In the genomic region with DNA sequence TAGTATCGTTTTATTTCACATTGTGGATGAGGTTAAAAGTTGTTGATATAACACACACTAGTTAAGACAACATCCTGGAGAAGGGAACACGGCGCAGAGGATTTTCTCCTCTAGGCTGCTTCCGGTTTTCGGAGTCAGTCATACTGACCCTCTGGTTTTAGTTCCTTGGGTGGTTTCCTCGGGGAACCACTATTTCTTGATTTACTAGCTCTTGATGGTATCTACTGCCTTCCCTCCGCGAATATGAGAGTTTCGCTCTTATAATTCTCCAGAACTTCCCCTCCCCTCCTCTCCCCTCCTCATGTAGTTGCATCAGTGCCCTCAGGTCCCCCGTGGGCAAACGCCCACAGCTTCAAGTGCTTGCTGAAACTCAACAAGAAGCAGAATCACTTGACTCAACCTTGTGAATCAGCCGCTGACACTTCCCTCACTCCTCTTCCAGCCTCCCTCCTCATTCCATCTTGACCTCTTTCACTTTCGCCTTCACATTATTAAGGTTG, we compare ENCODE assay signal across 9 cellular contexts. TPM values are rescaled to one million over a fixed set of nuclear protein-coding genes. Genes with fewer than 3 reads are reported as not detected.
A peak's percentile ranks its signal among the peaks of the same experiment; 100 is the strongest.
DNase-seq lines count a peak whose midpoint lies in the region; ATAC-seq, FAIRE-seq and TF ChIP-seq lines count a peak whose summit lies in the region.
"Had no signal": no experiment of that assay in that cellular context is flagged by ENCODE, and none has a peak within 500 bp of the region (broad histone marks: within the 10 kb centered on the region; RNA-seq: fewer than 3 reads in every experiment).

No MANE protein-coding gene starts in this region.

- POLR2A ChIA-PET in HepG2 (lab: Yijun Ruan, JAX): no interaction called here

- no peak overlapping the region for H3K4me3 ChIP-seq in right lobe of liver
- H3K4me3 ChIP-seq in HepG2 (replicated peaks in 1 of 3; ENCODE audit: insufficient read depth in 1 of 3, low read depth in 2 of 3, low read length in 3 of 3): no peak overlapping the region

- no peaks in the 10 kb centered on the region for H3K9me3 Mint-ChIP-seq in activated T-helper 2 cell treated with anti-CD3 and anti-CD28 coated beads, Interferon-gamma antibody, Interleukin-2, Interleukin-4, amounts not matched to agents 10 μg/mL and 5 μg/mL and 100 μg/mL, durations not matched to agents 14 hours and 24 hours and 36 hours
- no peaks in the 10 kb centered on the region for H3K9me3 Mint-ChIP-seq in mesothelial cell of epicardium

- ATAC-seq in right lobe of liver (peak; percentile 33 to 70 (median 53)), HepG2 (no peak), HG03565 (IDR thresholded peaks at IDR 0.05; ENCODE audit: unreplicated experiment) (peak; percentile 49), HG03139 (IDR thresholded peaks at IDR 0.05; ENCODE audit: unreplicated experiment) (no peak)

- H3K36me3 ChIP-seq in right lobe of liver (no peaks in the 10 kb centered on the region), HepG2 (replicated peaks in 1 of 2; ENCODE audit: control insufficient read depth in 1 of 2, insufficient read depth in 2 of 2, low read length in 2 of 2) (no peaks in the 10 kb centered on the region)

- no peak overlapping the region for H2AFZ ChIP-seq in HepG2 (ENCODE audit: low read length)

- intact Hi-C loops in right lobe of liver (cut with DNase I): no loop called here
- intact Hi-C loops in HepG2 (cut with micrococcal nuclease; ENCODE audit: unreplicated experiment): no loop called here
- intact Hi-C loops in activated T-helper 2 cell treated with anti-CD3 and anti-CD28 coated beads, Interferon-gamma antibody, Interleukin-2, Interleukin-4, amounts not matched to agents 10 μg/mL and 5 μg/mL and 100 μg/mL, durations not matched to agents 14 hours and 24 hours and 36 hours (cut with micrococcal nuclease): loop anchor here (1.0 to 10.0 kb wide), 7 partner anchors 13 to 293 kb away; partner anchors contain the start of genes APOBEC3H and SUN2

- peak overlapping the region; percentile 50 for H3K4me3 Mint-ChIP-seq in activated T-helper 2 cell treated with anti-CD3 and anti-CD28 coated beads, Interferon-gamma antibody, Interleukin-2, Interleukin-4, amounts not matched to agents 10 μg/mL and 5 μg/mL and 100 μg/mL, durations not matched to agents 14 hours and 24 hours and 36 hours (ENCODE audit: low read depth)
- H3K4me3 Mint-ChIP-seq in mesothelial cell of epicardium: no peak overlapping the region

- H3K36me3 Mint-ChIP-seq in activated T-helper 2 cell treated with anti-CD3 and anti-CD28 coated beads, Interferon-gamma antibody, Interleukin-2, Interleukin-4, amounts not matched to agents 10 μg/mL and 5 μg/mL and 100 μg/mL, durations not matched to agents 14 hours and 24 hours and 36 hours (ENCODE audit: low read depth): peaks cover 3% of the 10 kb centered on the region
- no peaks in the 10 kb centered on the region for H3K36me3 Mint-ChIP-seq in mesothelial cell of epicardium

- H3K9me3 ChIP-seq in right lobe of liver (no peaks in the 10 kb centered on the region), HepG2 (ENCODE audit: low read length) (no peaks in the 10 kb centered on the region)

- no peak overlapping the region for H3K4me2 ChIP-seq in HepG2 (ENCODE audit: low read depth, low read length)

- in situ Hi-C loops in HepG2 (cut with HindIII; ENCODE audit: extremely low pct_ligation_motif_present, low pct_unique_long_range_greater_than_20kb): no loop called here

- WGBS in right lobe of liver (ENCODE audit: insufficient coverage, low coverage, low lambda C conversion rate, missing lambda C conversion rate): 37% methylated on average over 13 of the region's 13 CpGs
- WGBS in HepG2 (ENCODE audit: low lambda C conversion rate): 53% methylated on average over 13 of the region's 13 CpGs

- CTCF ChIA-PET in HepG2 (lab: Yijun Ruan, JAX; ENCODE audit: low intra/inter-chr PET ratio, low total read pairs): no interaction called here

- no peak for TF ChIP-seq EP300 in HepG2 (IDR thresholded peaks at IDR 0.05; ENCODE audit: low read depth in 2 of 2, low read length in 2 of 2)
- TF ChIP-seq EP300 in HepG2 (CRISPR knock-in tag; IDR thresholded peaks at IDR 0.05; ENCODE audit: borderline replicate concordance): no peak

- TF ChIP-seq RAD21 in HepG2 (CRISPR knock-in tag; IDR thresholded peaks at IDR 0.05): no peak

- no peaks in the 10 kb centered on the region for H4K20me1 ChIP-seq in HepG2 (ENCODE audit: insufficient read depth, low read length)

- peak overlapping the region; percentile 84 for H3K27ac Mint-ChIP-seq in activated T-helper 2 cell treated with anti-CD3 and anti-CD28 coated beads, Interferon-gamma antibody, Interleukin-2, Interleukin-4, amounts not matched to agents 10 μg/mL and 5 μg/mL and 100 μg/mL, durations not matched to agents 14 hours and 24 hours and 36 hours
- H3K27ac Mint-ChIP-seq in mesothelial cell of epicardium: no peak overlapping the region

- FAIRE-seq in HepG2 (lab: Jason Lieb, UNC): no peak

- H3K27me3 Mint-ChIP-seq in activated T-helper 2 cell treated with anti-CD3 and anti-CD28 coated beads, Interferon-gamma antibody, Interleukin-2, Interleukin-4, amounts not matched to agents 10 μg/mL and 5 μg/mL and 100 μg/mL, durations not matched to agents 14 hours and 24 hours and 36 hours (ENCODE audit: low read depth): peaks cover 36% of the 10 kb centered on the region
- H3K27me3 Mint-ChIP-seq in mesothelial cell of epicardium (ENCODE audit: low read depth): peaks cover 3% of the 10 kb centered on the region

- no peak overlapping the region for H3K9ac ChIP-seq in HepG2 (ENCODE audit: insufficient read depth, low read depth, low read length)

- no peaks in the 10 kb centered on the region for H3K79me2 ChIP-seq in HepG2 (ENCODE audit: insufficient read depth, low read length)

- no peak for TF ChIP-seq POLR2A in right lobe of liver (IDR thresholded peaks at IDR 0.05)
- no peak for TF ChIP-seq POLR2A in HepG2 (IDR thresholded peaks at IDR 0.05; ENCODE audit: insufficient read depth in 1 of 2, low read depth in 2 of 2, low read length in 2 of 2)

- H3K27ac ChIP-seq in right lobe of liver: no peak overlapping the region
- H3K27ac ChIP-seq in HepG2 (ENCODE audit: extremely low read length, insufficient read depth, low read length): no peak overlapping the region

- DNase-seq in right lobe of liver (no peak), HepG2 (ENCODE audit: low spot score) (no peak), mesothelial cell of epicardium (ENCODE audit: low spot score in 2 of 2, unreplicated experiment in 2 of 2) (no peak), NCI-H187 (lab: John Stamatoyannopoulos, UW) (no peak)
- peak; percentile 36 for DNase-seq in activated T-helper 2 cell treated with anti-CD3 and anti-CD28 coated beads, Interferon-gamma antibody, Interleukin-2, Interleukin-4, amounts not matched to agents 10 μg/mL and 5 μg/mL and 100 μg/mL, durations not matched to agents 14 hours and 24 hours and 36 hours (ENCODE audit: low spot score)
- peak; percentile 57 to 77 for DNase-seq in stimulated activated CD4-positive, alpha-beta T cell treated with anti-CD3 and anti-CD28 coated beads, Interleukin-4, amount 100 ng/mL, for 48 hours (ENCODE audit: low read depth in 2 of 2)

- H3K4me1 Mint-ChIP-seq in activated T-helper 2 cell treated with anti-CD3 and anti-CD28 coated beads, Interferon-gamma antibody, Interleukin-2, Interleukin-4, amounts not matched to agents 10 μg/mL and 5 μg/mL and 100 μg/mL, durations not matched to agents 14 hours and 24 hours and 36 hours (ENCODE audit: low read depth): peaks cover 27% of the 10 kb centered on the region
- H3K4me1 Mint-ChIP-seq in mesothelial cell of epicardium: peaks cover 21% of the 10 kb centered on the region

- TF ChIP-seq CTCF in right lobe of liver (IDR thresholded peaks at IDR 0.05) (no peak), HepG2 (CRISPR knock-in tag; IDR thresholded peaks at IDR 0.05) (no peak), mesothelial cell of epicardium (IDR thresholded peaks at IDR 0.05; ENCODE audit: unreplicated experiment) (no peak)

- H3K27me3 ChIP-seq in right lobe of liver: no peaks in the 10 kb centered on the region
- peaks cover 2 to 36% of the 10 kb centered on the region in 2 experiments; a peak in 3 of 5 replicates for H3K27me3 ChIP-seq in HepG2 (ENCODE audit: control insufficient read depth in 1 of 2, insufficient read depth in 2 of 2, low read length in 2 of 2)

- no TSS peak for BruUV-seq in HepG2 (replicated peaks; lab: Mats Ljungman, UMichigan)

- H3K4me1 ChIP-seq in right lobe of liver (no peaks in the 10 kb centered on the region), HepG2 (ENCODE audit: insufficient read depth, low read length) (peaks cover 6% of the 10 kb centered on the region)

RNA-seq across cellular contexts. Expression of gene APOBEC3A, which starts 15.9 kb away (rescaled TPM):
- total RNA-seq in right lobe of liver (1 to 10 TPM in 3 of 6 experiments, under 1 TPM in 3; 0.73 to 2.8 (median 1.1) TPM), HepG2 (2016; rRNA removed; fragmentation: Illumina TruSeq; extraction: Trizol) (not detected in 2 replicates), mesothelial cell of epicardium (not detected in 3 replicates)
- total RNA-seq in HepG2 (2016; cell fraction: cytosol; rRNA removed; fragmentation: Illumina TruSeq; extraction: Trizol; ENCODE audit: low read depth): not detected in 2 replicates
- total RNA-seq in HepG2 (2016; cell fraction: insoluble cytoplasmic fraction; rRNA removed; fragmentation: Illumina TruSeq; extraction: Trizol): not detected in 2 replicates
- not detected in 2 replicates for total RNA-seq in HepG2 (2016; cell fraction: membrane; rRNA removed; fragmentation: Illumina TruSeq; extraction: Trizol)
- total RNA-seq in HepG2 (2016; cell fraction: nucleus; rRNA removed; fragmentation: Illumina TruSeq; extraction: Trizol): not detected in 2 replicates
- polyA plus RNA-seq in HepG2 (2011; rRNA removed): not detected in 2 replicates
- not detected in 2 replicates for polyA plus RNA-seq in HepG2 (2011; cell fraction: cytosol; rRNA removed)
- polyA plus RNA-seq in HepG2 (2011; cell fraction: nucleus; rRNA removed): not detected in 2 replicates
- polyA plus RNA-seq in HepG2 (2012): not detected in 2 replicates
- polyA plus RNA-seq in HepG2 (2016; cell fraction: cytosol; fragmentation: Illumina TruSeq; extraction: Trizol; ENCODE audit: low read depth): not detected in 2 replicates
- not detected in 2 replicates for polyA plus RNA-seq in HepG2 (2016; cell fraction: insoluble cytoplasmic fraction; fragmentation: Illumina TruSeq; extraction: Trizol; ENCODE audit: low read depth)
- not detected in 2 replicates for polyA plus RNA-seq in HepG2 (2016; cell fraction: membrane; fragmentation: Illumina TruSeq; extraction: Trizol; ENCODE audit: low read depth)
- not detected in 2 replicates for polyA plus RNA-seq in HepG2 (2016; cell fraction: nucleus; fragmentation: Illumina TruSeq; extraction: Trizol; ENCODE audit: insufficient read depth, low read depth)
- not detected in 2 replicates for polyA minus RNA-seq in HepG2 (2011; rRNA and poly(A)+ RNA removed; ENCODE audit: low replicate concordance)
- polyA minus RNA-seq in HepG2 (2011; cell fraction: cytosol; rRNA and poly(A)+ RNA removed): not detected in 2 replicates
- polyA minus RNA-seq in HepG2 (2011; cell fraction: nucleus; rRNA and poly(A)+ RNA removed): not detected in 2 replicates
- not detected in 2 replicates for total RNA-seq in activated T-helper 2 cell treated with anti-CD3 and anti-CD28 coated beads, Interferon-gamma antibody, Interleukin-2, Interleukin-4, amounts not matched to agents 10 μg/mL and 5 μg/mL and 100 μg/mL, durations not matched to agents 14 hours and 24 hours and 36 hours
- polyA plus RNA-seq: BJ had no signal

RNA-seq across cellular contexts. Expression of gene APOBEC3B, which starts 40.6 kb away (rescaled TPM):
- total RNA-seq in right lobe of liver: 1 to 10 TPM in 4 of 6 experiments, under 1 TPM in 2; 0.61 to 1.6 (median 1.1) TPM
- 8.8 and 13.9 TPM in 2 replicates for total RNA-seq in HepG2 (2016; rRNA removed; fragmentation: Illumina TruSeq; extraction: Trizol)
- 1.5 and 2.7 TPM in 2 replicates for total RNA-seq in HepG2 (2016; cell fraction: cytosol; rRNA removed; fragmentation: Illumina TruSeq; extraction: Trizol; ENCODE audit: low read depth)
- total RNA-seq in HepG2 (2016; cell fraction: insoluble cytoplasmic fraction; rRNA removed; fragmentation: Illumina TruSeq; extraction: Trizol): 8.7 and 13.4 TPM in 2 replicates
- total RNA-seq in HepG2 (2016; cell fraction: membrane; rRNA removed; fragmentation: Illumina TruSeq; extraction: Trizol): 3.5 and 3.8 TPM in 2 replicates
- total RNA-seq in HepG2 (2016; cell fraction: nucleus; rRNA removed; fragmentation: Illumina TruSeq; extraction: Trizol): 4.5 and 4.8 TPM in 2 replicates
- polyA plus RNA-seq in HepG2 (2011; rRNA removed): 4.3 and 6.7 TPM in 2 replicates
- polyA plus RNA-seq in HepG2 (2011; cell fraction: cytosol; rRNA removed): 7.1 and 9.4 TPM in 2 replicates
- polyA plus RNA-seq in HepG2 (2011; cell fraction: nucleus; rRNA removed): 2.7 and 3.5 TPM in 2 replicates
- 2.1 and 7.1 TPM in 2 replicates for polyA plus RNA-seq in HepG2 (2012)
- polyA plus RNA-seq in HepG2 (2016; cell fraction: cytosol; fragmentation: Illumina TruSeq; extraction: Trizol; ENCODE audit: low read depth): 3.0 and 3.6 TPM in 2 replicates
- 20.9 and 21.9 TPM in 2 replicates for polyA plus RNA-seq in HepG2 (2016; cell fraction: insoluble cytoplasmic fraction; fragmentation: Illumina TruSeq; extraction: Trizol; ENCODE audit: low read depth)
- polyA plus RNA-seq in HepG2 (2016; cell fraction: membrane; fragmentation: Illumina TruSeq; extraction: Trizol; ENCODE audit: low read depth): 3.2 and 4.1 TPM in 2 replicates
- polyA plus RNA-seq in HepG2 (2016; cell fraction: nucleus; fragmentation: Illumina TruSeq; extraction: Trizol; ENCODE audit: insufficient read depth, low read depth): 9.6 and 11.7 TPM in 2 replicates
- 9.8 and 29.9 TPM in 2 replicates for polyA minus RNA-seq in HepG2 (2011; rRNA and poly(A)+ RNA removed; ENCODE audit: low replicate concordance)
- polyA minus RNA-seq in HepG2 (2011; cell fraction: cytosol; rRNA and poly(A)+ RNA removed): 3.8 and 5.0 TPM in 2 replicates
- polyA minus RNA-seq in HepG2 (2011; cell fraction: nucleus; rRNA and poly(A)+ RNA removed): 1.2 and 1.6 TPM in 2 replicates
- total RNA-seq in activated T-helper 2 cell treated with anti-CD3 and anti-CD28 coated beads, Interferon-gamma antibody, Interleukin-2, Interleukin-4, amounts not matched to agents 10 μg/mL and 5 μg/mL and 100 μg/mL, durations not matched to agents 14 hours and 24 hours and 36 hours: 17.0 and 17.2 TPM in 2 replicates
- 4.3 to 5.1 TPM (median 4.9 TPM) in 3 replicates for total RNA-seq in mesothelial cell of epicardium

Comparison
In these comparisons a context has a peak if more than half of its experiments do, and no peak if none do; other contexts are left out.
1. ATAC-seq: peak in right lobe of liver (4 of 4) and HG03565 (single experiment); none in HepG2 (single experiment) and HG03139 (single experiment).
2. DNase-seq: peak in activated T-helper 2 cell treated with anti-CD3 and anti-CD28 coated beads, Interferon-gamma antibody, Interleukin-2, Interleukin-4, amounts not matched to agents 10 μg/mL and 5 μg/mL and 100 μg/mL, durations not matched to agents 14 hours and 24 hours and 36 hours (single experiment) and stimulated activated CD4-positive, alpha-beta T cell treated with anti-CD3 and anti-CD28 coated beads, Interleukin-4, amount 100 ng/mL, for 48 hours (2 of 2); none in right lobe of liver (0 of 3), HepG2 (single experiment), mesothelial cell of epicardium (0 of 2) and NCI-H187 (0 of 2).